Comparison of ENCODE assay signal across 15 cellular contexts in the genomic region with DNA sequence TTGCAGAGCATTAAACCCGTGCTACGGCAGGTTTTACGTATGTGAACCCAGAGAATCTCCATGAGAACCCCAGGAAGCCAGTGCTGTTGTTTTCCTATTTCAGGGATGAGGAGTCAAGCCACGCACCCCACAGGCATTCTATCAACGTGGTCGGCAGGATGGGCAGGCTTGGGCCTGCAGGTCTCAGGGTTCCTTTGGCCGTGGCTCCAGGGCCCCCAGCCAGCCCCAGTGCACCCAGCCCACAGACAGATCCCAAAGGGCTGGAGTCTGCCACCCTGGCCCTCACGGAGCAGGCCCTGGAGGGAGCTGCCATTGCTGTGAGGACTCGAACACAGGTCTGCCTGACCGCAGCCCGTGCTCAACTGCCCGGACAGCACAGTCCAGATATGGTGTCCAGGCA.
DNase-seq lines count a peak whose midpoint lies in the region; ATAC-seq and TF ChIP-seq lines count a peak whose summit lies in the region.
"Had no signal": no experiment of that assay in that cellular context is flagged by ENCODE, and none has a peak within 500 bp of the region (broad histone marks: within the 10 kb centered on the region; RNA-seq: fewer than 3 reads in every experiment).

No MANE protein-coding gene starts in this region.

- H3K4me3 ChIP-seq in prostate gland, result no peak overlapping the region
- no peak overlapping the region for H3K4me3 ChIP-seq in uterus
- H3K4me3 ChIP-seq in WERI-Rb-1 (ENCODE audit: low read depth, low read length), result no peak overlapping the region
- H3K4me3 ChIP-seq: lung, SK-N-MC had no signal

- intact Hi-C loops in Right ventricle myocardium inferior (cut with DNase I), result no loop called here
- intact Hi-C loops in left ventricle myocardium superior (cut with micrococcal nuclease), result loop anchor here (10.0 kb wide), 1 partner anchor 50 kb away; no protein-coding TSS in a partner anchor
- intact Hi-C loops in prostate gland (cut with DNase I), result no loop called here
- intact Hi-C loops in uterus (cut with DNase I; ENCODE audit: low total_unique reads), result no loop called here

- peak overlapping the region; percentile 93 to 96 for H3K27ac ChIP-seq in prostate gland
- H3K27ac ChIP-seq in uterus, result peak overlapping the region; percentile 71 to 84
- no peak overlapping the region; the same call in 1 of the 2 replicates for H3K27ac ChIP-seq in WERI-Rb-1
- H3K27ac ChIP-seq: SK-N-MC had no signal

- H3K27me3 ChIP-seq in prostate gland (replicated peaks; ENCODE audit: insufficient read depth) (no peaks in the 10 kb centered on the region), uterus (no peaks in the 10 kb centered on the region), WERI-Rb-1 (ENCODE audit: insufficient read depth, low read depth, severe bottlenecking) (no peaks in the 10 kb centered on the region)

- TF ChIP-seq CTCF in prostate gland (IDR thresholded peaks at IDR 0.05) (no peak), uterus (IDR thresholded peaks at IDR 0.05) (no peak), WERI-Rb-1 (IDR thresholded peaks at IDR 0.05; ENCODE audit: low read depth, low read length) (no peak)

- H3K36me3 ChIP-seq in prostate gland (no peaks in the 10 kb centered on the region), uterus (no peaks in the 10 kb centered on the region), WERI-Rb-1 (peaks cover 4% of the 10 kb centered on the region)

- 66% methylated on average over 12 of the region's 12 CpGs for WGBS in prostate gland

- no peak for TF ChIP-seq POLR2A in prostate gland (IDR thresholded peaks at IDR 0.05)
- TF ChIP-seq POLR2A in uterus (IDR thresholded peaks at IDR 0.05), result no peak

- ATAC-seq in Right ventricle myocardium inferior, result no peak
- ATAC-seq in left ventricle myocardium superior, result no peak
- peak; percentile 26 for ATAC-seq in esophagus mucosa

- DNase-seq in Right ventricle myocardium inferior (ENCODE audit: missing footprints), result peak; percentile 50
- DNase-seq in left ventricle myocardium superior, result no peak
- no peak for DNase-seq in prostate gland (ENCODE audit: low spot score)
- DNase-seq in uterus, result no peak
- no peak for DNase-seq in NCI-H2107 (lab: John Stamatoyannopoulos, UW)
- no peak for DNase-seq in nucleus accumbens (lab: John Stamatoyannopoulos, UW)
- no peak for DNase-seq in WERI-Rb-1
- DNase-seq: CD4-positive, CD25-positive, alpha-beta regulatory T cell; cerebellar nuclear complex; erythroblast; NCI-H1048; NCI-H345 had no signal

- H3K4me1 ChIP-seq in prostate gland (replicated peaks), result peaks cover 36% of the 10 kb centered on the region
- peaks cover 3 to 33% of the 10 kb centered on the region in 2 donors for H3K4me1 ChIP-seq in uterus

- H3K9me3 ChIP-seq in prostate gland (no peaks in the 10 kb centered on the region), uterus (no peaks in the 10 kb centered on the region), WERI-Rb-1 (ENCODE audit: severe bottlenecking) (no peaks in the 10 kb centered on the region)
